10 cellular contexts compared by ENCODE assay signal in genomic region chr15:67592245-67592644, GRCh38.
"Had no signal": no experiment of that assay in that cellular context is flagged by ENCODE, and none has a peak within 500 bp of the region (broad histone marks: within the 10 kb centered on the region; RNA-seq: fewer than 3 reads in every experiment).

No MANE protein-coding gene starts in this region.

- FAIRE-seq: HepG2 had no signal

- H3K4me1 ChIP-seq: HAP-1 had no signal

- H3K27me3 Mint-ChIP-seq: IgD-negative memory B cell had no signal

- DNase-seq: GM23248, GOT3, H7, HFFc6, KG1 had no signal

- H3K9me3 ChIP-seq: HAP-1 had no signal

- ATAC-seq: HCT116, HepG2 had no signal

- H3K9me3 Mint-ChIP-seq: HFFc6, IgD-negative memory B cell had no signal

- H3K27ac ChIP-seq: GM23248, HL-60 had no signal

- H3K4me3 Mint-ChIP-seq: HFFc6, IgD-negative memory B cell had no signal

- H3K27ac Mint-ChIP-seq: HFFc6, IgD-negative memory B cell had no signal

- H3K4me3 ChIP-seq: GM23248, HAP-1 had no signal
